ENCODE assay signal across 7 cellular contexts in the genomic region with DNA sequence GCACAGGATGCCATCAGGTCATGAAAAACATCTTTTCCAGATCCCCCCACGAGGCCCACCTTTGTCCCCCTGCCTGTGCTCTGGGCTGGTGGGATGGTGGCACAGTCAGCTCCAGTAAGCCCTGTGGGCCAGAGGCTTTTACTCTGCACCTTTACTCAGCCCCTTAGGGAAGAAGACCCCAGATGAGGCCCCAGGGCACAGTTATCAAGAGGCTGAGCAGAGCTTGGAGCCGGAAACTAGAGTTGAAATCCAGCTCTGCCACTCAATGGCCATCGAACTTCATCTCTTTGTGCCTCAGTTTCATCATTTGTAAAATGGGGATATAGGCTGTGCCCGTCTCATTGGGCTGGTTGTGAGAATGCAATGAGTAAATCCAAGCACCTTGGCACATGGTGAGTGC.
"Had no signal": no experiment of that assay in that cellular context is flagged by ENCODE, and none has a peak within 500 bp of the region (broad histone marks: within the 10 kb centered on the region; RNA-seq: fewer than 3 reads in every experiment).

No MANE protein-coding gene starts in this region.

- H3K4me3 ChIP-seq: GM23338 had no signal

- H3K27ac Mint-ChIP-seq: GM23338, H9 had no signal

- H3K4me3 Mint-ChIP-seq: GM23338, H9, IgD-negative memory B cell had no signal

- ATAC-seq: GM23338, HepG2 had no signal

- FAIRE-seq: H1, H54, HepG2 had no signal

- DNase-seq: H9, HCEC 1CT had no signal

- H3K4me1 Mint-ChIP-seq: GM23338, H9, IgD-negative memory B cell had no signal
